ENCODE assay signal across 8 cellular contexts in genomic region chr16:8964462-8964861, GRCh38. TPM values are rescaled to one million over a fixed set of nuclear protein-coding genes. Genes with fewer than 3 reads are reported as not detected.
DNase-seq lines count a peak whose midpoint lies in the region; ATAC-seq and TF ChIP-seq lines count a peak whose summit lies in the region.

No MANE protein-coding gene starts in this region.

- peak overlapping the region; percentile 71 for H3K4me2 ChIP-seq in MM.1S (ENCODE audit: low read depth, low read length)
- H3K4me2 ChIP-seq in neural progenitor cell, result peak overlapping the region; percentile 93

- H3K79me2 ChIP-seq in MM.1S (ENCODE audit: low read length), result peaks cover 46% of the 10 kb centered on the region
- peaks cover 37% of the 10 kb centered on the region for H3K79me2 ChIP-seq in neural progenitor cell (ENCODE audit: low read depth)

- H3K36me3 Mint-ChIP-seq in effector memory CD8-positive, alpha-beta T cell (ENCODE audit: insufficient read depth), result peaks cover 27% of the 10 kb centered on the region
- H3K36me3 Mint-ChIP-seq in neural progenitor cell, result peaks cover 5% of the 10 kb centered on the region

- no peak for ATAC-seq in effector memory CD8-positive, alpha-beta T cell (replicated peaks)
- ATAC-seq in GM19324 (IDR thresholded peaks at IDR 0.05; ENCODE audit: low FRiP score, unreplicated experiment), result no peak

- H3K9me3 ChIP-seq in MM.1S (replicated peaks; ENCODE audit: insufficient read depth, low read length) (no peaks in the 10 kb centered on the region), neural progenitor cell (ENCODE audit: low read depth) (no peaks in the 10 kb centered on the region)

- no peaks in the 10 kb centered on the region for H3K9me3 Mint-ChIP-seq in effector memory CD8-positive, alpha-beta T cell
- H3K9me3 Mint-ChIP-seq in neural progenitor cell, result no peaks in the 10 kb centered on the region

- peak overlapping the region; percentile 69 for H3K27ac ChIP-seq in C4-2B
- peak overlapping the region; percentile 47; the same call in 1 of the 2 replicates for H3K27ac ChIP-seq in MM.1S (ENCODE audit: low read length)
- no peak overlapping the region for H3K27ac ChIP-seq in neural progenitor cell

- DNase-seq in MM.1S (no peak), neural progenitor cell (ENCODE audit: low spot score) (no peak), GM10266 (ENCODE audit: extremely low spot score) (no peak), COLO829 (ENCODE audit: low spot score) (no peak), GM03348 (ENCODE audit: low spot score) (no peak)
- no peak for DNase-seq in effector memory CD8-positive, alpha-beta T cell

- peaks cover 13% of the 10 kb centered on the region for H3K4me1 ChIP-seq in MM.1S (ENCODE audit: low read length)
- peaks cover 30% of the 10 kb centered on the region for H3K4me1 ChIP-seq in neural progenitor cell

- peaks cover 27 to 29% of the 10 kb centered on the region in 2 donors for H3K4me1 Mint-ChIP-seq in effector memory CD8-positive, alpha-beta T cell (ENCODE audit: low read depth in 2 of 2)
- peaks cover 43% of the 10 kb centered on the region for H3K4me1 Mint-ChIP-seq in neural progenitor cell

- H3F3A ChIP-seq in MM.1S (ENCODE audit: insufficient read depth, low read length) (peaks cover 34% of the 10 kb centered on the region), neural progenitor cell (ENCODE audit: low read depth) (peaks cover 45% of the 10 kb centered on the region)

- peaks cover 5 to 13% of the 10 kb centered on the region in 2 donors for H3K27me3 Mint-ChIP-seq in effector memory CD8-positive, alpha-beta T cell
- peaks cover 9% of the 10 kb centered on the region for H3K27me3 Mint-ChIP-seq in neural progenitor cell (ENCODE audit: insufficient read depth, low read depth)

- H3K27ac Mint-ChIP-seq in effector memory CD8-positive, alpha-beta T cell, result peak overlapping the region; percentile 19 to 74
- no peak overlapping the region for H3K27ac Mint-ChIP-seq in neural progenitor cell

- H3K9me2 ChIP-seq in MM.1S (replicated peaks; ENCODE audit: insufficient read depth, low read length), result no peaks in the 10 kb centered on the region

- H3K9ac ChIP-seq in MM.1S (ENCODE audit: low read length) (peak overlapping the region; percentile 67), neural progenitor cell (no peak overlapping the region)

- H3K36me3 ChIP-seq in MM.1S (replicated peaks; ENCODE audit: insufficient read depth, low read length) (no peaks in the 10 kb centered on the region), neural progenitor cell (no peaks in the 10 kb centered on the region)

- peak overlapping the region; percentile 69 for H3K4me3 ChIP-seq in MM.1S (ENCODE audit: low read length)
- H3K4me3 ChIP-seq in neural progenitor cell, result peak overlapping the region; percentile 75

- H3K27me3 ChIP-seq in MM.1S (replicated peaks; ENCODE audit: insufficient read depth, low read length) (no peaks in the 10 kb centered on the region), neural progenitor cell (peaks cover 30% of the 10 kb centered on the region)

- H2AFZ ChIP-seq in MM.1S (ENCODE audit: low read length), result peak overlapping the region; percentile 47
- peak overlapping the region; percentile 93 for H2AFZ ChIP-seq in neural progenitor cell (replicated peaks)

- TF ChIP-seq CTCF in C4-2B (conservative IDR thresholded peaks at IDR 0.05) (no peak), MM.1S (IDR thresholded peaks at IDR 0.05; ENCODE audit: low read length) (no peak), neural progenitor cell (IDR thresholded peaks at IDR 0.05) (no peak), GM10266 (IDR thresholded peaks at IDR 0.05; ENCODE audit: control insufficient read depth, insufficient read depth, low read depth, missing control alignments) (no peak)

- peaks cover 25% of the 10 kb centered on the region for H4K20me1 ChIP-seq in MM.1S (ENCODE audit: insufficient read depth, low read length)
- peaks cover 34% of the 10 kb centered on the region for H4K20me1 ChIP-seq in neural progenitor cell (ENCODE audit: low read depth)

- H3K4me3 Mint-ChIP-seq in effector memory CD8-positive, alpha-beta T cell, result peak overlapping the region; percentile 57 to 65
- H3K4me3 Mint-ChIP-seq in neural progenitor cell, result peak overlapping the region; percentile 85

RNA-seq across cellular contexts. Expression of gene USP7, which starts 0.8 kb away (rescaled TPM):
- 76.3 and 90.3 TPM in 2 replicates for total RNA-seq in neural progenitor cell (ENCODE audit: low replicate concordance)
